In the genomic region with DNA sequence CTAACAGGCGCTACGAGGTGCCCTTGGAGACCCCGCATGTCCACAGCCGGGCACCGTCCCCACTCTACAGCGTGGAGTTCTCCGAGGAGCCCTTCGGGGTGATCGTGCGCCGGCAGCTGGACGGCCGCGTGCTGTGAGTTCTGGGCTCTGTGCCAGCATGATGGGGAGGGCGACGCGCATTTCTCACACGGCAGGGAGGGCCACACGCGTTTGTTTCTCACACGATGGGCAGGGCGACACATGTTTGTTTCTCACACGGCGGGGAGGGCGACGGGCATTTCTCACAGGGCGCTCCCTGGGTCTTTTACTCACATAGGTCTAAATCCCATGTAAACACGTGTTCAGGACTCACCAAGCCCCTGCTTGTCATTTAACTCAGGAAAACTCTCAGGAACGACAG, we compare ENCODE assay signal across 2 cellular contexts.
TF ChIP-seq lines count a peak whose summit lies in the region.

No MANE protein-coding gene starts in this region.

TF ChIP-seq in SK-N-SH, 30 proteins besides CTCF, POLR2A, EP300 and RAD21 (continued from another document):
- TF ChIP-seq, protein P1, sequence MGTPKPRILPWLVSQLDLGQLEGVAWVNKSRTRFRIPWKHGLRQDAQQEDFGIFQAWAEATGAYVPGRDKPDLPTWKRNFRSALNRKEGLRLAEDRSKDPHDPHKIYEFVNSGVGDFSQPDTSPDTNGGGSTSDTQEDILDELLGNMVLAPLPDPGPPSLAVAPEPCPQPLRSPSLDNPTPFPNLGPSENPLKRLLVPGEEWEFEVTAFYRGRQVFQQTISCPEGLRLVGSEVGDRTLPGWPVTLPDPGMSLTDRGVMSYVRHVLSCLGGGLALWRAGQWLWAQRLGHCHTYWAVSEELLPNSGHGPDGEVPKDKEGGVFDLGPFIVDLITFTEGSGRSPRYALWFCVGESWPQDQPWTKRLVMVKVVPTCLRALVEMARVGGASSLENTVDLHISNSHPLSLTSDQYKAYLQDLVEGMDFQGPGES (IDR thresholded peaks at IDR 0.05; ENCODE audit: low read depth, low read length) = no peak
- TF ChIP-seq, protein P2, sequence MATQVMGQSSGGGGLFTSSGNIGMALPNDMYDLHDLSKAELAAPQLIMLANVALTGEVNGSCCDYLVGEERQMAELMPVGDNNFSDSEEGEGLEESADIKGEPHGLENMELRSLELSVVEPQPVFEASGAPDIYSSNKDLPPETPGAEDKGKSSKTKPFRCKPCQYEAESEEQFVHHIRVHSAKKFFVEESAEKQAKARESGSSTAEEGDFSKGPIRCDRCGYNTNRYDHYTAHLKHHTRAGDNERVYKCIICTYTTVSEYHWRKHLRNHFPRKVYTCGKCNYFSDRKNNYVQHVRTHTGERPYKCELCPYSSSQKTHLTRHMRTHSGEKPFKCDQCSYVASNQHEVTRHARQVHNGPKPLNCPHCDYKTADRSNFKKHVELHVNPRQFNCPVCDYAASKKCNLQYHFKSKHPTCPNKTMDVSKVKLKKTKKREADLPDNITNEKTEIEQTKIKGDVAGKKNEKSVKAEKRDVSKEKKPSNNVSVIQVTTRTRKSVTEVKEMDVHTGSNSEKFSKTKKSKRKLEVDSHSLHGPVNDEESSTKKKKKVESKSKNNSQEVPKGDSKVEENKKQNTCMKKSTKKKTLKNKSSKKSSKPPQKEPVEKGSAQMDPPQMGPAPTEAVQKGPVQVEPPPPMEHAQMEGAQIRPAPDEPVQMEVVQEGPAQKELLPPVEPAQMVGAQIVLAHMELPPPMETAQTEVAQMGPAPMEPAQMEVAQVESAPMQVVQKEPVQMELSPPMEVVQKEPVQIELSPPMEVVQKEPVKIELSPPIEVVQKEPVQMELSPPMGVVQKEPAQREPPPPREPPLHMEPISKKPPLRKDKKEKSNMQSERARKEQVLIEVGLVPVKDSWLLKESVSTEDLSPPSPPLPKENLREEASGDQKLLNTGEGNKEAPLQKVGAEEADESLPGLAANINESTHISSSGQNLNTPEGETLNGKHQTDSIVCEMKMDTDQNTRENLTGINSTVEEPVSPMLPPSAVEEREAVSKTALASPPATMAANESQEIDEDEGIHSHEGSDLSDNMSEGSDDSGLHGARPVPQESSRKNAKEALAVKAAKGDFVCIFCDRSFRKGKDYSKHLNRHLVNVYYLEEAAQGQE (IDR thresholded peaks at IDR 0.05; ENCODE audit: low read depth, low read length) = no peak
- TF ChIP-seq TAF1 (IDR thresholded peaks at IDR 0.05; ENCODE audit: borderline replicate concordance, low read depth, low read length) = no peak
- TF ChIP-seq FOSL2 (IDR thresholded peaks at IDR 0.05; ENCODE audit: borderline replicate concordance, low read depth) = no peak
- TF ChIP-seq, protein P3, sequence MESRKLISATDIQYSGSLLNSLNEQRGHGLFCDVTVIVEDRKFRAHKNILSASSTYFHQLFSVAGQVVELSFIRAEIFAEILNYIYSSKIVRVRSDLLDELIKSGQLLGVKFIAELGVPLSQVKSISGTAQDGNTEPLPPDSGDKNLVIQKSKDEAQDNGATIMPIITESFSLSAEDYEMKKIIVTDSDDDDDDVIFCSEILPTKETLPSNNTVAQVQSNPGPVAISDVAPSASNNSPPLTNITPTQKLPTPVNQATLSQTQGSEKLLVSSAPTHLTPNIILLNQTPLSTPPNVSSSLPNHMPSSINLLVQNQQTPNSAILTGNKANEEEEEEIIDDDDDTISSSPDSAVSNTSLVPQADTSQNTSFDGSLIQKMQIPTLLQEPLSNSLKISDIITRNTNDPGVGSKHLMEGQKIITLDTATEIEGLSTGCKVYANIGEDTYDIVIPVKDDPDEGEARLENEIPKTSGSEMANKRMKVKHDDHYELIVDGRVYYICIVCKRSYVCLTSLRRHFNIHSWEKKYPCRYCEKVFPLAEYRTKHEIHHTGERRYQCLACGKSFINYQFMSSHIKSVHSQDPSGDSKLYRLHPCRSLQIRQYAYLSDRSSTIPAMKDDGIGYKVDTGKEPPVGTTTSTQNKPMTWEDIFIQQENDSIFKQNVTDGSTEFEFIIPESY (IDR thresholded peaks at IDR 0.05; ENCODE audit: borderline replicate concordance, low read depth) = no peak
- TF ChIP-seq RFX5 (IDR thresholded peaks at IDR 0.05; ENCODE audit: low read length) = no peak
- no peak for TF ChIP-seq SMC3 (IDR thresholded peaks at IDR 0.05; ENCODE audit: low read depth, low read length)
- TF ChIP-seq ELF1 (IDR thresholded peaks at IDR 0.05) = no peak
- no peak for TF ChIP-seq MEF2A (IDR thresholded peaks at IDR 0.05; ENCODE audit: borderline replicate concordance, low read depth)
- no peak for TF ChIP-seq POLR2AphosphoS5 (IDR thresholded peaks at IDR 0.05; ENCODE audit: low read depth, low read length)
- no peak for TF ChIP-seq TEAD4 (IDR thresholded peaks at IDR 0.05; ENCODE audit: borderline replicate concordance, insufficient read depth)
- TF ChIP-seq MXI1 (IDR thresholded peaks at IDR 0.05; ENCODE audit: low read depth, low read length) = no peak
- no peak for TF ChIP-seq SIN3A (IDR thresholded peaks at IDR 0.05; ENCODE audit: borderline replicate concordance, low read depth, low read length)
- no peak for TF ChIP-seq USF2 (IDR thresholded peaks at IDR 0.05; ENCODE audit: borderline replicate concordance, low read depth, low read length)
- TF ChIP-seq FOXM1 (IDR thresholded peaks at IDR 0.05; ENCODE audit: low read depth) = no peak
- no peak for TF ChIP-seq MAX (IDR thresholded peaks at IDR 0.05; ENCODE audit: low read depth)
- no peak for TF ChIP-seq GABPA (IDR thresholded peaks at IDR 0.05; ENCODE audit: low read depth)
- no peak for TF ChIP-seq CHD2 (IDR thresholded peaks at IDR 0.05; ENCODE audit: low read length, partially characterized antibody)

TF ChIP-seq in SK-N-SH treated with all-trans-retinoic acid at 6 μM for 48 hours, 23 proteins besides CTCF, POLR2A, EP300 and RAD21:
- TF ChIP-seq TSHZ2 (CRISPR knock-in tag; IDR thresholded peaks at IDR 0.05) (no peak), SNAI2 (CRISPR knock-in tag; IDR thresholded peaks at IDR 0.05) (no peak), ZFP3 (CRISPR knock-in tag; IDR thresholded peaks at IDR 0.05) (no peak), CREB5 (CRISPR knock-in tag; IDR thresholded peaks at IDR 0.05; ENCODE audit: low read depth) (no peak), OSR1 (CRISPR knock-in tag; IDR thresholded peaks at IDR 0.05) (no peak), ARNTL (CRISPR knock-in tag; IDR thresholded peaks at IDR 0.05; ENCODE audit: borderline replicate concordance, low read depth) (no peak), ZFP30 (CRISPR knock-in tag; IDR thresholded peaks at IDR 0.05) (no peak), TOX (CRISPR knock-in tag; IDR thresholded peaks at IDR 0.05; ENCODE audit: borderline replicate concordance) (no peak), CSRNP3 (CRISPR knock-in tag; IDR thresholded peaks at IDR 0.05) (no peak), ISL1 (CRISPR knock-in tag; IDR thresholded peaks at IDR 0.05) (no peak), TCF4 (CRISPR knock-in tag; IDR thresholded peaks at IDR 0.05; ENCODE audit: borderline replicate concordance) (no peak), ZNF70 (CRISPR knock-in tag; IDR thresholded peaks at IDR 0.05) (no peak), ZNF8 (CRISPR knock-in tag; IDR thresholded peaks at IDR 0.05) (no peak), GLIS3 (CRISPR knock-in tag; IDR thresholded peaks at IDR 0.05) (no peak), ZNF565 (CRISPR knock-in tag; conservative IDR thresholded peaks at IDR 0.05; ENCODE audit: low read depth) (no peak)
TF ChIP-seq in SK-N-SH treated with all-trans-retinoic acid at 6 μM for 48 hours: peak in this region for 0.
